ENCODE assay signal across 1 cellular context in the genomic region with DNA sequence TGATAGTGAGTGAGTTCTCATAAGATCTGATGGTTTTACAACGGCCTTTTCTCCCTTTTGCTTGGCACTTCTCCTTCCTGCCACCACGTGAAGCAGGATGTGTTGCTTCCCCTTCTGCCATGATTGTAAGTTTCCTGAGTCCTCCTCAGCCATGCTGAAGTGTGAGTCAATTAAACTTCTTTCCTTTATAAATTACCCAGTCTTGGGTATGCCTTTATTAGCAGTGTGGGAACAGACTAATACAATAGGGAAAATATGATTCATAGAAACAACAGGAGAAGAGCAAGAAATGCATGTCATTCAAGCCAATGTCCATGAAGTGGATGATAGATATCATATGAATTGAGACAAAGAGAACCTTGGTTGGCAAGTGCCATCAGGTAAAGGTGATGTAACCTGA.
TF ChIP-seq lines count a peak whose summit lies in the region.

No MANE protein-coding gene starts in this region.

TF ChIP-seq in SK-N-SH treated with all-trans-retinoic acid at 6 μM for 48 hours, 23 proteins besides CTCF, POLR2A, EP300 and RAD21 (continued from another document):
- no peak for TF ChIP-seq PATZ1 (CRISPR knock-in tag; IDR thresholded peaks at IDR 0.05; ENCODE audit: borderline replicate concordance)
